16 cellular contexts compared by ENCODE assay signal in genomic region chr14:55892906-55893305, GRCh38.
A peak's percentile ranks its signal among the peaks of the same experiment; 100 is the strongest.
DNase-seq lines count a peak whose midpoint lies in the region; ATAC-seq and TF ChIP-seq lines count a peak whose summit lies in the region.
"Had no signal": no experiment of that assay in that cellular context is flagged by ENCODE, and none has a peak within 500 bp of the region (broad histone marks: within the 10 kb centered on the region; RNA-seq: fewer than 3 reads in every experiment).

No MANE protein-coding gene starts in this region.

- CTCF ChIA-PET in MCF 10A (lab: Yijun Ruan, JAX) = interaction anchor here (1.0 to 1.3 kb wide), 2 partner anchors 8 to 86 kb away, joined by 3 to 4 read pairs; no protein-coding TSS in a partner anchor

- H3K27me3 ChIP-seq in breast epithelium = no peaks in the 10 kb centered on the region
- H3K27me3 ChIP-seq: BE2C had no signal

- H3K9me3 ChIP-seq in breast epithelium = no peaks in the 10 kb centered on the region
- H3K9me3 ChIP-seq: BE2C had no signal

- TF ChIP-seq EP300 in Ishikawa (IDR thresholded peaks at IDR 0.05; ENCODE audit: borderline replicate concordance) = no peak

- H3K27ac Mint-ChIP-seq in MCF 10A (ENCODE audit: low read depth, unreplicated experiment) = no peak overlapping the region
- H3K27ac Mint-ChIP-seq: CD4-positive, alpha-beta memory T cell; IgD-negative memory B cell had no signal

- no TSS peak for BruUV-seq in MCF 10A (replicated peaks; lab: Mats Ljungman, UMichigan)

- ATAC-seq in left colon = no peak

- POLR2A ChIA-PET in MCF 10A (lab: Yijun Ruan, JAX) = no interaction called here

- intact Hi-C loops in MCF 10A (cut with micrococcal nuclease) (no loop called here), breast epithelium (cut with DNase I; ENCODE audit: low total_unique reads) (no loop called here), left colon (cut with DNase I, micrococcal nuclease) (no loop called here), posterior vena cava (cut with DNase I) (no loop called here)

- TF ChIP-seq CTCF in MCF 10A (IDR thresholded peaks at IDR 0.05; ENCODE audit: unreplicated experiment) (no peak), breast epithelium (IDR thresholded peaks at IDR 0.05) (no peak)

- no peaks in the 10 kb centered on the region for H3K4me1 ChIP-seq in breast epithelium
- H3K4me1 ChIP-seq: BE2C had no signal

- peaks cover 7% of the 10 kb centered on the region for H3K36me3 Mint-ChIP-seq in MCF 10A (ENCODE audit: insufficient read depth, unreplicated experiment)
- H3K36me3 Mint-ChIP-seq: CD4-positive, alpha-beta memory T cell; IgD-negative memory B cell had no signal

- no peak overlapping the region for H3K27ac ChIP-seq in breast epithelium
- H3K27ac ChIP-seq: C4-2B, HL-60 had no signal

- peak; percentile 6 for DNase-seq in MCF 10A (ENCODE audit: unreplicated experiment)
- no peak for DNase-seq in breast epithelium (ENCODE audit: low spot score in 2 of 2)
- DNase-seq in NCI-H2171 treated with DMSO at 0.1 percent for 48 hours (lab: John Stamatoyannopoulos, UW) = peak; percentile 73
- DNase-seq in left colon = no peak
- no peak for DNase-seq in posterior vena cava (ENCODE audit: low spot score)
- DNase-seq in activated CD4-positive, alpha-beta T cell treated with anti-CD3 and anti-CD28 coated beads for 1 hour = no peak
- DNase-seq: BE2C; CD4-positive, alpha-beta memory T cell; DND-41; GDM1; GOT3; H9 had no signal

- TF ChIP-seq POLR2A in breast epithelium (IDR thresholded peaks at IDR 0.05) = no peak

- H3K4me3 Mint-ChIP-seq in MCF 10A (ENCODE audit: unreplicated experiment) = no peak overlapping the region
- H3K4me3 Mint-ChIP-seq: CD4-positive, alpha-beta memory T cell; H9; IgD-negative memory B cell had no signal

- no peak for TF ChIP-seq RAD21 in Ishikawa (IDR thresholded peaks at IDR 0.05; ENCODE audit: low read depth)

- no peaks in the 10 kb centered on the region for H3K9me3 Mint-ChIP-seq in MCF 10A (ENCODE audit: unreplicated experiment)
- H3K9me3 Mint-ChIP-seq: CD4-positive, alpha-beta memory T cell; H9 had no signal

- H3K27me3 Mint-ChIP-seq in MCF 10A (ENCODE audit: insufficient read depth, unreplicated experiment) = no peaks in the 10 kb centered on the region

- H3K36me3 ChIP-seq in breast epithelium = no peaks in the 10 kb centered on the region
- H3K36me3 ChIP-seq: BE2C had no signal

- H3K4me1 Mint-ChIP-seq in MCF 10A (ENCODE audit: insufficient read depth, unreplicated experiment) = peaks cover 7% of the 10 kb centered on the region
- H3K4me1 Mint-ChIP-seq: CD4-positive, alpha-beta memory T cell had no signal

- H3K4me3 ChIP-seq in breast epithelium = no peak overlapping the region

TF ChIP-seq in Ishikawa, 13 proteins besides CTCF, POLR2A, EP300 and RAD21:
- TF ChIP-seq CREB1 (IDR thresholded peaks at IDR 0.05; ENCODE audit: low read depth) (no peak), CEBPB (IDR thresholded peaks at IDR 0.05) (0 out of 2 replicates have a peak, but pooled peaks have one; percentile 7), YY1 (IDR thresholded peaks at IDR 0.05; ENCODE audit: low read depth) (no peak), TAF1 (IDR thresholded peaks at IDR 0.05; ENCODE audit: low read depth) (no peak), TCF12 (IDR thresholded peaks at IDR 0.05; ENCODE audit: low read depth) (no peak)
- TF ChIP-seq, protein P1, sequence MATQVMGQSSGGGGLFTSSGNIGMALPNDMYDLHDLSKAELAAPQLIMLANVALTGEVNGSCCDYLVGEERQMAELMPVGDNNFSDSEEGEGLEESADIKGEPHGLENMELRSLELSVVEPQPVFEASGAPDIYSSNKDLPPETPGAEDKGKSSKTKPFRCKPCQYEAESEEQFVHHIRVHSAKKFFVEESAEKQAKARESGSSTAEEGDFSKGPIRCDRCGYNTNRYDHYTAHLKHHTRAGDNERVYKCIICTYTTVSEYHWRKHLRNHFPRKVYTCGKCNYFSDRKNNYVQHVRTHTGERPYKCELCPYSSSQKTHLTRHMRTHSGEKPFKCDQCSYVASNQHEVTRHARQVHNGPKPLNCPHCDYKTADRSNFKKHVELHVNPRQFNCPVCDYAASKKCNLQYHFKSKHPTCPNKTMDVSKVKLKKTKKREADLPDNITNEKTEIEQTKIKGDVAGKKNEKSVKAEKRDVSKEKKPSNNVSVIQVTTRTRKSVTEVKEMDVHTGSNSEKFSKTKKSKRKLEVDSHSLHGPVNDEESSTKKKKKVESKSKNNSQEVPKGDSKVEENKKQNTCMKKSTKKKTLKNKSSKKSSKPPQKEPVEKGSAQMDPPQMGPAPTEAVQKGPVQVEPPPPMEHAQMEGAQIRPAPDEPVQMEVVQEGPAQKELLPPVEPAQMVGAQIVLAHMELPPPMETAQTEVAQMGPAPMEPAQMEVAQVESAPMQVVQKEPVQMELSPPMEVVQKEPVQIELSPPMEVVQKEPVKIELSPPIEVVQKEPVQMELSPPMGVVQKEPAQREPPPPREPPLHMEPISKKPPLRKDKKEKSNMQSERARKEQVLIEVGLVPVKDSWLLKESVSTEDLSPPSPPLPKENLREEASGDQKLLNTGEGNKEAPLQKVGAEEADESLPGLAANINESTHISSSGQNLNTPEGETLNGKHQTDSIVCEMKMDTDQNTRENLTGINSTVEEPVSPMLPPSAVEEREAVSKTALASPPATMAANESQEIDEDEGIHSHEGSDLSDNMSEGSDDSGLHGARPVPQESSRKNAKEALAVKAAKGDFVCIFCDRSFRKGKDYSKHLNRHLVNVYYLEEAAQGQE (IDR thresholded peaks at IDR 0.05; ENCODE audit: low read depth) = no peak
- TF ChIP-seq, protein P2, sequence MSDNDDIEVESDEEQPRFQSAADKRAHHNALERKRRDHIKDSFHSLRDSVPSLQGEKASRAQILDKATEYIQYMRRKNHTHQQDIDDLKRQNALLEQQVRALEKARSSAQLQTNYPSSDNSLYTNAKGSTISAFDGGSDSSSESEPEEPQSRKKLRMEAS (IDR thresholded peaks at IDR 0.05) = no peak

Comparison
In these comparisons a context has a peak if more than half of its experiments do, and no peak if none do; other contexts are left out.
1. DNase-seq: peak in MCF 10A (single experiment) and NCI-H2171 treated with DMSO at 0.1 percent for 48 hours (single experiment); none in breast epithelium (0 of 2), left colon (0 of 2), posterior vena cava (single experiment) and activated CD4-positive, alpha-beta T cell treated with anti-CD3 and anti-CD28 coated beads for 1 hour (single experiment).